In the genomic region with DNA sequence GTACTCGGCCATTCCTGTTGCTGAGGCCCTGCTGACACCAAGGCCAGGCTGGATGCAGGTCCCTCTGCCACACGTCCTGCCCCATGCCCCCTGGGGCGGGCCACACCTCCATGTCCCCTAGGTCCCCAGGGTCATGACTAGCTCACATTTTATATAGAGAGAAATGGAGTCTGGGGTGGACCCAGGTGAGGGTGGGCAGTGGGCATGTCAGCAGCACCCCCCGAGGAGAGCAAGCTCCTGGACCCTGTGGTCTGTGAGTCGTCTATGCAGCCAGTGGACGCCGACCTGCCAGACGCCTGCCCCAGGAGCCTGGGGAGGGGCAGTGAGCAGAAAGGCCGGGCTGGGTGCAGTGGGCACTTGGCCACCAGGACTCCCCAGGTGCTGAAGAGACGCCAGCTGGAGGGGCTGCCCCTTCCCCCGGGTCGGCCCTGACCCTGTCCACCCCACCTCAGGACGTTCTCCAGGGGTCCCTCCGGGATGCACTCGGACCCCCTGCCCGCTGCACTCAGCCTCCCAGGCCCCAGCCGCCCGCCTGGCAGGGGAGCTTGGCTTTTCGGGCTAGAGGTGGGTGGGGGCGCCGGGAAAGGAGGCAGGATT, we compare ENCODE assay signal across 1 cellular context.
TF ChIP-seq lines count a peak whose summit lies in the region.

No MANE protein-coding gene starts in this region.

TF ChIP-seq in HepG2, 621 proteins besides CTCF, POLR2A, EP300 and RAD21 (continued from another document):
- TF ChIP-seq, protein P1, sequence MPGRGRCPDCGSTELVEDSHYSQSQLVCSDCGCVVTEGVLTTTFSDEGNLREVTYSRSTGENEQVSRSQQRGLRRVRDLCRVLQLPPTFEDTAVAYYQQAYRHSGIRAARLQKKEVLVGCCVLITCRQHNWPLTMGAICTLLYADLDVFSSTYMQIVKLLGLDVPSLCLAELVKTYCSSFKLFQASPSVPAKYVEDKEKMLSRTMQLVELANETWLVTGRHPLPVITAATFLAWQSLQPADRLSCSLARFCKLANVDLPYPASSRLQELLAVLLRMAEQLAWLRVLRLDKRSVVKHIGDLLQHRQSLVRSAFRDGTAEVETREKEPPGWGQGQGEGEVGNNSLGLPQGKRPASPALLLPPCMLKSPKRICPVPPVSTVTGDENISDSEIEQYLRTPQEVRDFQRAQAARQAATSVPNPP (CRISPR knock-in tag; IDR thresholded peaks at IDR 0.05) = no peak
